ENCODE assay signal across 29 cellular contexts in the genomic region with DNA sequence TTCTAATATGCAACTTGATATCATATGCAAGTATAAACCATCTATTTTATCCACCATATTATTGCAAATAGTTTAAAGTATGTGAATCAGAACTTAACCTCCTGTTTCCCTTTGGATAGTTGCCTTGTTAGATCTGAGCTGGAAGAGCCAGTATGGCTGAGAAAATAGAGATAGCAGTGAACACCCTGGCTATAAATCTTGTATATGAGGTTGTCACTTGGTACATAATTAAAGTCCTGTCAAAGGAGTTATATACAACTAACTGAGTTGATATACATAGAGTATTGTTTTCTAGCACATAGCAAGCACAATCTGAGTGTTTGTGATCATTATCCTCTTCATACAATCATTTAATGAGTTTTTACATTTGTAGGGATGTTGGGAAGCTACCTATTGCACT.
"Had no signal": no experiment of that assay in that cellular context is flagged by ENCODE, and none has a peak within 500 bp of the region (broad histone marks: within the 10 kb centered on the region; RNA-seq: fewer than 3 reads in every experiment).

No MANE protein-coding gene starts in this region.

- H3K27ac ChIP-seq: ascending aorta, breast epithelium, cardiac muscle cell, coronary artery, esophagus muscularis mucosa, foreskin keratinocyte, gastrocnemius medialis had no signal

- H3K9me3 ChIP-seq: ascending aorta, breast epithelium, esophagus muscularis mucosa, gastrocnemius medialis had no signal

- H3K4me1 ChIP-seq: ascending aorta, breast epithelium, foreskin keratinocyte, gastrocnemius medialis had no signal

- ATAC-seq: activated CD4-positive, alpha-beta T cell treated with anti-CD3 and anti-CD28 coated beads for 36 hours; activated naive CD4-positive, alpha-beta T cell treated with anti-CD3 and anti-CD28 coated beads, Interleukin-2, amount 50 U/mL, for 72 hours; activated T-cell treated with anti-CD3 and anti-CD28 coated beads, Interleukin-2, amount 50 U/mL, for 72 hours; foreskin keratinocyte; gastrocnemius medialis had no signal

- DNase-seq: activated CD4-positive, alpha-beta memory T cell treated with anti-CD3 and anti-CD28 coated beads, Interleukin-2, amount 10 ng/mL, durations not matched to agents 7 days and 5 days; activated CD4-positive, alpha-beta T cell treated with anti-CD3 and anti-CD28 coated beads for 36 hours; activated CD4-positive, alpha-beta T cell treated with anti-CD3 and anti-CD28 coated beads, Interleukin-2, amount 10 ng/mL, durations not matched to agents 24 days and 14 days; activated CD4-positive, alpha-beta T cell treated with anti-CD3 and anti-CD28 coated beads, Interleukin-2, amount 50 U/mL, for 4 hours; activated CD4-positive, CD25-positive, alpha-beta regulatory T cell; activated CD4-positive, CD25-positive, alpha-beta regulatory T cell treated with anti-CD3 and anti-CD28 coated beads, Interleukin-2, amount 50 U/mL, for 72 hours; activated CD8-positive, alpha-beta memory T cell treated with anti-CD3 and anti-CD28 coated beads, Interleukin-2, amount 50 U/mL, for 48 hours; activated gamma-delta T cell; activated naive CD4-positive, alpha-beta T cell; activated naive CD4-positive, alpha-beta T cell treated with anti-CD3 and anti-CD28 coated beads, Interleukin-2, amount 10 ng/mL, durations not matched to agents 7 days and 5 days; activated naive CD8-positive, alpha-beta T cell treated with anti-CD3 and anti-CD28 coated beads, Interleukin-2, amount 10 ng/mL, durations not matched to agents 7 days and 5 days; activated T-cell treated with anti-CD3 and anti-CD28 coated beads for 4 hours; activated T-cell treated with anti-CD3 and anti-CD28 coated beads, Interleukin-2, amount 50 U/mL, for 24 hours; activated T-cell treated with anti-CD3 and anti-CD28 coated beads, Interleukin-2, amount 50 U/mL, for 72 hours; central memory CD4-positive, alpha-beta T cell; cerebellar nuclear complex; dorsolateral prefrontal cortex; effector memory CD4-positive, alpha-beta T cell; erythroblast; foreskin keratinocyte; gastrocnemius medialis; glutamatergic neuron; T-helper 2 cell had no signal

- H3K27me3 ChIP-seq: ascending aorta, breast epithelium, cardiac muscle cell, dorsolateral prefrontal cortex, esophagus muscularis mucosa, foreskin keratinocyte, gastrocnemius medialis had no signal

- H3K4me3 ChIP-seq: ascending aorta, breast epithelium, cardiac muscle cell, coronary artery, dorsolateral prefrontal cortex, esophagus muscularis mucosa, gastrocnemius medialis had no signal

- H3K36me3 ChIP-seq: ascending aorta, breast epithelium, cardiac muscle cell, esophagus muscularis mucosa, gastrocnemius medialis had no signal
